In genomic region chr11:2470495-2470894, GRCh38 we compare ENCODE assay signal across 28 cellular contexts. TPM values are rescaled to one million over a fixed set of nuclear protein-coding genes. Genes with fewer than 3 reads are reported as not detected.
"Had no signal": no experiment of that assay in that cellular context is flagged by ENCODE, and none has a peak within 500 bp of the region (broad histone marks: within the 10 kb centered on the region; RNA-seq: fewer than 3 reads in every experiment).

No MANE protein-coding gene starts in this region.

- H3K9me3 ChIP-seq: gastrocnemius medialis, psoas muscle, spleen, thyroid gland had no signal

- H3K4me1 ChIP-seq: gastrocnemius medialis, neural progenitor cell, psoas muscle had no signal

- H3K36me3 ChIP-seq: gastrocnemius medialis, neural progenitor cell, spleen, thyroid gland had no signal

- H3K27ac ChIP-seq: dorsolateral prefrontal cortex, epithelial cell of prostate, gastrocnemius medialis, hepatocyte, neural progenitor cell, psoas muscle, skin epidermis, spleen, thyroid gland had no signal

- H3K4me3 ChIP-seq: dorsolateral prefrontal cortex, gastrocnemius medialis, hepatocyte, neural progenitor cell, psoas muscle, skin epidermis, spleen, thyroid gland had no signal

- DNase-seq: effector CD4-positive, alpha-beta T cell; foreskin fibroblast; gastrocnemius medialis; mammary epithelial cell; mesendoderm; midbrain; naive thymus-derived CD4-positive, alpha-beta T cell; psoas muscle; right cardiac atrium; spleen; stimulated activated CD4-positive, alpha-beta T cell treated with anti-CD3 and anti-CD28 coated beads, Interleukin-4, amount 100 ng/mL, for 1 hour; stimulated activated CD8-positive, alpha-beta memory T cell treated with anti-CD3 and anti-CD28 coated beads, Interleukin-4, amount 100 ng/mL, for 48 hours; stimulated activated naive CD4-positive, alpha-beta T cell; stimulated activated naive CD8-positive, alpha-beta T cell treated with anti-CD3 and anti-CD28 coated beads, Interleukin-15, amount 100 ng/mL, for 72 hours; trophoblast cell had no signal

- H3K27me3 ChIP-seq: hepatocyte, spleen, thyroid gland had no signal

RNA-seq across cellular contexts. Expression of gene KCNQ1, which starts 25.7 kb away (rescaled TPM):
- total RNA-seq: osteoblast had no signal
- polyA plus RNA-seq: mammary epithelial cell had no signal

RNA-seq across cellular contexts. Expression of gene TRPM5, which starts 26.2 kb away (rescaled TPM):
- total RNA-seq: esophagus mucosa, gastrocnemius medialis, glomerular endothelial cell, left lobe of liver, mammary epithelial cell, osteoblast, psoas muscle, right cardiac atrium, subcutaneous adipose tissue, temporal lobe had no signal
- polyA plus RNA-seq: liver, mammary epithelial cell, psoas muscle had no signal
